Comparison of ENCODE assay signal across 8 cellular contexts in genomic region chr19:17052439-17052838, GRCh38. TPM values are rescaled to one million over a fixed set of nuclear protein-coding genes. Genes with fewer than 3 reads are reported as not detected.
DNase-seq lines count a peak whose midpoint lies in the region; ATAC-seq and TF ChIP-seq lines count a peak whose summit lies in the region.

No MANE protein-coding gene starts in this region.

- no peak overlapping the region for H3K4me3 ChIP-seq in A673 (ENCODE audit: low read depth, low read length, poor library complexity, severe bottlenecking)
- no peak overlapping the region for H3K4me3 ChIP-seq in right lobe of liver

- peaks cover 33% of the 10 kb centered on the region for H3K36me3 Mint-ChIP-seq in MCF 10A (ENCODE audit: insufficient read depth, unreplicated experiment)

- intact Hi-C loops in A673 (cut with micrococcal nuclease; ENCODE audit: unreplicated experiment) (loop anchor here (2.0 kb wide), 1 partner anchor 274 kb away; no protein-coding TSS in a partner anchor), MCF 10A (cut with micrococcal nuclease) (loop anchor here (1.0 kb wide), 4 partner anchors 153 to 338 kb away; no protein-coding TSS in a partner anchor), right lobe of liver (cut with DNase I) (loop anchor here (5.0 to 10.0 kb wide), 2 partner anchors 275 to 278 kb away; no protein-coding TSS in a partner anchor)

- WGBS in right lobe of liver (ENCODE audit: insufficient coverage, low coverage, low lambda C conversion rate, missing lambda C conversion rate), result 72% methylated on average over 8 of the region's 8 CpGs

- H3K4me1 Mint-ChIP-seq in MCF 10A (ENCODE audit: insufficient read depth, unreplicated experiment), result no peaks in the 10 kb centered on the region

- TF ChIP-seq CTCF in A673 (conservative IDR thresholded peaks at IDR 0.05; ENCODE audit: low read depth, low read length), result peak; percentile 61
- TF ChIP-seq CTCF in MCF 10A (IDR thresholded peaks at IDR 0.05; ENCODE audit: unreplicated experiment), result peak; percentile 65
- TF ChIP-seq CTCF in right lobe of liver (IDR thresholded peaks at IDR 0.05), result peak; percentile 40 to 55 (median 48)

- DNase-seq in A673 (ENCODE audit: low spot score) (peak; percentile 68), ELF-1 (ENCODE audit: low read depth, low spot score) (peak; percentile 64), NCI-H69 (lab: John Stamatoyannopoulos, UW) (peak; percentile 55), MCF 10A (ENCODE audit: unreplicated experiment) (peak; percentile 63), right lobe of liver (no peak), NCI-H128 (lab: John Stamatoyannopoulos, UW; ENCODE audit: unreplicated experiment) (no peak), NCI-H446 treated with DMSO at 0.1 percent for 48 hours (lab: John Stamatoyannopoulos, UW) (no peak)

- no peaks in the 10 kb centered on the region for H3K9me3 Mint-ChIP-seq in MCF 10A (ENCODE audit: unreplicated experiment)

- H3K27me3 ChIP-seq in A673 (replicated peaks; ENCODE audit: insufficient read depth, low read depth, low read length, poor library complexity) (no peaks in the 10 kb centered on the region), right lobe of liver (no peaks in the 10 kb centered on the region)

- peak; percentile 55 to 67 (median 63) for ATAC-seq in right lobe of liver
- ATAC-seq in HG02884 (IDR thresholded peaks at IDR 0.05; ENCODE audit: unreplicated experiment), result no peak

- H3K9me3 ChIP-seq in A673 (ENCODE audit: low read depth, low read length, poor library complexity, severe bottlenecking) (no peaks in the 10 kb centered on the region), right lobe of liver (no peaks in the 10 kb centered on the region)

- H3K27ac ChIP-seq in A673 (ENCODE audit: low read depth, low read length, poor library complexity, severe bottlenecking), result no peak overlapping the region
- H3K27ac ChIP-seq in right lobe of liver, result no peak overlapping the region

- H3K36me3 ChIP-seq in A673 (ENCODE audit: insufficient read depth, low read length, poor library complexity, severe bottlenecking), result peaks cover 51% of the 10 kb centered on the region
- H3K36me3 ChIP-seq in right lobe of liver, result peaks cover 0 to 31% (median 4%) of the 10 kb centered on the region in 4 donors

- H3K4me1 ChIP-seq in A673 (ENCODE audit: insufficient read depth, low read length, poor library complexity, severe bottlenecking) (no peaks in the 10 kb centered on the region), right lobe of liver (no peaks in the 10 kb centered on the region)

- POLR2A ChIA-PET in A673 (lab: Charles Lee; ENCODE audit: low non-redundant PET), result interaction anchor here (0.6 kb wide), 1 partner anchor 497 kb away, joined by 3 read pairs; no protein-coding TSS in a partner anchor
- POLR2A ChIA-PET in MCF 10A (lab: Yijun Ruan, JAX), result interaction anchor here (0.6 kb wide), 1 partner anchor 334 kb away, joined by 4 read pairs; no protein-coding TSS in a partner anchor

- no peaks in the 10 kb centered on the region for H3K27me3 Mint-ChIP-seq in MCF 10A (ENCODE audit: insufficient read depth, unreplicated experiment)

- CTCF ChIA-PET in A673 (lab: Charles Lee), result interaction anchor here (1.0 to 1.3 kb wide), 2 partner anchors 273 to 338 kb away, joined by 3 read pairs; no protein-coding TSS in a partner anchor
- CTCF ChIA-PET in MCF 10A (lab: Yijun Ruan, JAX), result interaction anchor here (0.6 to 2.0 kb wide), 28 partner anchors 9 to 528 kb away, joined by 3 to 19 read pairs (median 3); partner anchors contain the start of genes MYO9B, NWD1 and USE1

- no peak overlapping the region for H3K4me3 Mint-ChIP-seq in MCF 10A (ENCODE audit: unreplicated experiment)

- no peak overlapping the region for H3K27ac Mint-ChIP-seq in MCF 10A (ENCODE audit: low read depth, unreplicated experiment)

- no peak for TF ChIP-seq POLR2A in right lobe of liver (IDR thresholded peaks at IDR 0.05)

- BruUV-seq in A673 (replicated peaks; lab: Mats Ljungman, UMichigan) (no TSS peak), MCF 10A (replicated peaks; lab: Mats Ljungman, UMichigan) (no TSS peak)

RNA-seq across cellular contexts. Expression of gene HAUS8, which starts 22.8 kb away (rescaled TPM):
- total RNA-seq in A673 (2021) (66.4 and 68.1 TPM in 2 replicates), MCF 10A (2022) (6.6 and 8.4 TPM in 2 replicates), right lobe of liver (1 to 10 TPM; 3.7 to 8.5 (median 5.8) TPM)

RNA-seq across cellular contexts. Expression of gene MYO9B, which starts 23.1 kb away (rescaled TPM):
- 85.2 and 85.4 TPM in 2 replicates for total RNA-seq in A673 (2021)
- 43.5 and 49.5 TPM in 2 replicates for total RNA-seq in MCF 10A (2022)
- 10 to 100 TPM; 25.4 to 38.7 (median 36.0) TPM for total RNA-seq in right lobe of liver

RNA-seq across cellular contexts. Expression of gene CPAMD8, which starts 25.8 kb away (rescaled TPM):
- total RNA-seq in A673 (2021) (0.82 and 1.0 TPM in 2 replicates), MCF 10A (2022) (1.3 and 2.3 TPM in 2 replicates), right lobe of liver (1 to 10 TPM in 4 of 6 experiments, under 1 TPM in 2; 0.90 to 1.8 (median 1.2) TPM)

Comparison
In these comparisons a context has a peak if more than half of its experiments do, and no peak if none do; other contexts are left out.
1. DNase-seq: peak in A673 (single experiment), ELF-1 (single experiment), NCI-H69 (single experiment) and MCF 10A (single experiment); none in right lobe of liver (0 of 3), NCI-H128 (single experiment) and NCI-H446 treated with DMSO at 0.1 percent for 48 hours (single experiment).
2. Peak in every context shown above with its lines, with median percentiles within 50 percentile points of each other: CTCF ChIP-seq.